1 cellular context compared by ENCODE assay signal in the genomic region with DNA sequence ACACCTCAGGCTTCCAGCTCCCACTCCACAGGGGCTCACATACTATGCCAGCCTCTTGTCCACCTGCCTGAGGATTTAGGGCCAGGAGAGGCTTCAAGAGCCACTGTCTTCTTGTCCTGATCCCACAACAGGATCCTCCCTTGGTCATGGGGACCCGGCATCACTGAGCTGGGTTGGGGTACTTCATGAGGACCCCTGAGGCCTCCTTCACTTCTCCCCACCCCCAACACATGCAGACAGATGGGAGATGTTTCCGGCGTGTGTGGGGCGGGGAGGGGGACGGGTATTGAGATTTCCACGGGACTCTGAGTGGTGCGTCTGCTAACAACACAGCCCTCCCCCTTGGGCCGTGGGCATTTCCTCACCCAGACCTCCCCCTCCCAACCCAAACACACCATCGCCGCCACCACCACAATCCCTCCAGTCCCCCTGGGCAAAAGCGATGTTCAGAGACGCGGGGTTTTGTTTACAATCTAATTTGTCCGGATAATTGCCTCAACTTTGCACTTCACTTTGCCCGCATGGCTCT.
TF ChIP-seq lines count a peak whose summit lies in the region.

No MANE protein-coding gene starts in this region.

TF ChIP-seq in H1, 55 proteins besides CTCF, POLR2A, EP300 and RAD21 (continued from another document):
- TF ChIP-seq, protein P1, sequence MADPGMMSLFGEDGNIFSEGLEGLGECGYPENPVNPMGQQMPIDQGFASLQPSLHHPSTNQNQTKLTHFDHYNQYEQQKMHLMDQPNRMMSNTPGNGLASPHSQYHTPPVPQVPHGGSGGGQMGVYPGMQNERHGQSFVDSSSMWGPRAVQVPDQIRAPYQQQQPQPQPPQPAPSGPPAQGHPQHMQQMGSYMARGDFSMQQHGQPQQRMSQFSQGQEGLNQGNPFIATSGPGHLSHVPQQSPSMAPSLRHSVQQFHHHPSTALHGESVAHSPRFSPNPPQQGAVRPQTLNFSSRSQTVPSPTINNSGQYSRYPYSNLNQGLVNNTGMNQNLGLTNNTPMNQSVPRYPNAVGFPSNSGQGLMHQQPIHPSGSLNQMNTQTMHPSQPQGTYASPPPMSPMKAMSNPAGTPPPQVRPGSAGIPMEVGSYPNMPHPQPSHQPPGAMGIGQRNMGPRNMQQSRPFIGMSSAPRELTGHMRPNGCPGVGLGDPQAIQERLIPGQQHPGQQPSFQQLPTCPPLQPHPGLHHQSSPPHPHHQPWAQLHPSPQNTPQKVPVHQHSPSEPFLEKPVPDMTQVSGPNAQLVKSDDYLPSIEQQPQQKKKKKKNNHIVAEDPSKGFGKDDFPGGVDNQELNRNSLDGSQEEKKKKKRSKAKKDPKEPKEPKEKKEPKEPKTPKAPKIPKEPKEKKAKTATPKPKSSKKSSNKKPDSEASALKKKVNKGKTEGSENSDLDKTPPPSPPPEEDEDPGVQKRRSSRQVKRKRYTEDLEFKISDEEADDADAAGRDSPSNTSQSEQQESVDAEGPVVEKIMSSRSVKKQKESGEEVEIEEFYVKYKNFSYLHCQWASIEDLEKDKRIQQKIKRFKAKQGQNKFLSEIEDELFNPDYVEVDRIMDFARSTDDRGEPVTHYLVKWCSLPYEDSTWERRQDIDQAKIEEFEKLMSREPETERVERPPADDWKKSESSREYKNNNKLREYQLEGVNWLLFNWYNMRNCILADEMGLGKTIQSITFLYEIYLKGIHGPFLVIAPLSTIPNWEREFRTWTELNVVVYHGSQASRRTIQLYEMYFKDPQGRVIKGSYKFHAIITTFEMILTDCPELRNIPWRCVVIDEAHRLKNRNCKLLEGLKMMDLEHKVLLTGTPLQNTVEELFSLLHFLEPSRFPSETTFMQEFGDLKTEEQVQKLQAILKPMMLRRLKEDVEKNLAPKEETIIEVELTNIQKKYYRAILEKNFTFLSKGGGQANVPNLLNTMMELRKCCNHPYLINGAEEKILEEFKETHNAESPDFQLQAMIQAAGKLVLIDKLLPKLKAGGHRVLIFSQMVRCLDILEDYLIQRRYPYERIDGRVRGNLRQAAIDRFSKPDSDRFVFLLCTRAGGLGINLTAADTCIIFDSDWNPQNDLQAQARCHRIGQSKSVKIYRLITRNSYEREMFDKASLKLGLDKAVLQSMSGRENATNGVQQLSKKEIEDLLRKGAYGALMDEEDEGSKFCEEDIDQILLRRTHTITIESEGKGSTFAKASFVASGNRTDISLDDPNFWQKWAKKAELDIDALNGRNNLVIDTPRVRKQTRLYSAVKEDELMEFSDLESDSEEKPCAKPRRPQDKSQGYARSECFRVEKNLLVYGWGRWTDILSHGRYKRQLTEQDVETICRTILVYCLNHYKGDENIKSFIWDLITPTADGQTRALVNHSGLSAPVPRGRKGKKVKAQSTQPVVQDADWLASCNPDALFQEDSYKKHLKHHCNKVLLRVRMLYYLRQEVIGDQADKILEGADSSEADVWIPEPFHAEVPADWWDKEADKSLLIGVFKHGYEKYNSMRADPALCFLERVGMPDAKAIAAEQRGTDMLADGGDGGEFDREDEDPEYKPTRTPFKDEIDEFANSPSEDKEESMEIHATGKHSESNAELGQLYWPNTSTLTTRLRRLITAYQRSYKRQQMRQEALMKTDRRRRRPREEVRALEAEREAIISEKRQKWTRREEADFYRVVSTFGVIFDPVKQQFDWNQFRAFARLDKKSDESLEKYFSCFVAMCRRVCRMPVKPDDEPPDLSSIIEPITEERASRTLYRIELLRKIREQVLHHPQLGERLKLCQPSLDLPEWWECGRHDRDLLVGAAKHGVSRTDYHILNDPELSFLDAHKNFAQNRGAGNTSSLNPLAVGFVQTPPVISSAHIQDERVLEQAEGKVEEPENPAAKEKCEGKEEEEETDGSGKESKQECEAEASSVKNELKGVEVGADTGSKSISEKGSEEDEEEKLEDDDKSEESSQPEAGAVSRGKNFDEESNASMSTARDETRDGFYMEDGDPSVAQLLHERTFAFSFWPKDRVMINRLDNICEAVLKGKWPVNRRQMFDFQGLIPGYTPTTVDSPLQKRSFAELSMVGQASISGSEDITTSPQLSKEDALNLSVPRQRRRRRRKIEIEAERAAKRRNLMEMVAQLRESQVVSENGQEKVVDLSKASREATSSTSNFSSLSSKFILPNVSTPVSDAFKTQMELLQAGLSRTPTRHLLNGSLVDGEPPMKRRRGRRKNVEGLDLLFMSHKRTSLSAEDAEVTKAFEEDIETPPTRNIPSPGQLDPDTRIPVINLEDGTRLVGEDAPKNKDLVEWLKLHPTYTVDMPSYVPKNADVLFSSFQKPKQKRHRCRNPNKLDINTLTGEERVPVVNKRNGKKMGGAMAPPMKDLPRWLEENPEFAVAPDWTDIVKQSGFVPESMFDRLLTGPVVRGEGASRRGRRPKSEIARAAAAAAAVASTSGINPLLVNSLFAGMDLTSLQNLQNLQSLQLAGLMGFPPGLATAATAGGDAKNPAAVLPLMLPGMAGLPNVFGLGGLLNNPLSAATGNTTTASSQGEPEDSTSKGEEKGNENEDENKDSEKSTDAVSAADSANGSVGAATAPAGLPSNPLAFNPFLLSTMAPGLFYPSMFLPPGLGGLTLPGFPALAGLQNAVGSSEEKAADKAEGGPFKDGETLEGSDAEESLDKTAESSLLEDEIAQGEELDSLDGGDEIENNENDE (IDR thresholded peaks at IDR 0.05; ENCODE audit: insufficient replicate concordance, low read length): no peak
